3 cellular contexts compared by ENCODE assay signal in genomic region chr17:42187833-42188232, GRCh38.
TF ChIP-seq lines count a peak whose summit lies in the region.

No MANE protein-coding gene starts in this region.

TF ChIP-seq in SK-N-SH, 30 proteins besides CTCF, POLR2A, EP300 and RAD21:
- TF ChIP-seq SMC3 (IDR thresholded peaks at IDR 0.05; ENCODE audit: low read depth, low read length) (no peak), TAF1 (IDR thresholded peaks at IDR 0.05; ENCODE audit: borderline replicate concordance, low read depth, low read length) (no peak), FOSL2 (IDR thresholded peaks at IDR 0.05; ENCODE audit: borderline replicate concordance, low read depth) (no peak), GATA2 (CRISPR knock-in tag; IDR thresholded peaks at IDR 0.05) (no peak), TEAD4 (IDR thresholded peaks at IDR 0.05; ENCODE audit: borderline replicate concordance, insufficient read depth) (no peak), FOXJ3 (CRISPR knock-in tag; IDR thresholded peaks at IDR 0.05) (no peak), ZBTB33 (IDR thresholded peaks at IDR 0.05; ENCODE audit: borderline replicate concordance, low read depth) (no peak), GABPA (IDR thresholded peaks at IDR 0.05; ENCODE audit: low read depth) (no peak), TCF12 (IDR thresholded peaks at IDR 0.05) (no peak), MXI1 (IDR thresholded peaks at IDR 0.05; ENCODE audit: low read depth, low read length) (no peak), ELF1 (IDR thresholded peaks at IDR 0.05) (no peak)

TF ChIP-seq in SK-N-SH treated with all-trans-retinoic acid at 6 μM for 48 hours, 23 proteins besides CTCF, POLR2A, EP300 and RAD21:
- TF ChIP-seq PATZ1 (CRISPR knock-in tag; IDR thresholded peaks at IDR 0.05; ENCODE audit: borderline replicate concordance) (no peak), TSHZ2 (CRISPR knock-in tag; IDR thresholded peaks at IDR 0.05) (no peak), BACH2 (CRISPR knock-in tag; IDR thresholded peaks at IDR 0.05; ENCODE audit: borderline replicate concordance) (no peak), ESRRG (CRISPR knock-in tag; IDR thresholded peaks at IDR 0.05) (no peak), ISL1 (CRISPR knock-in tag; IDR thresholded peaks at IDR 0.05) (no peak), ZNF70 (CRISPR knock-in tag; IDR thresholded peaks at IDR 0.05) (no peak), ZFP3 (CRISPR knock-in tag; IDR thresholded peaks at IDR 0.05) (no peak), CREB5 (CRISPR knock-in tag; IDR thresholded peaks at IDR 0.05; ENCODE audit: low read depth) (no peak), RARB (CRISPR knock-in tag; IDR thresholded peaks at IDR 0.05) (no peak), CSRNP3 (CRISPR knock-in tag; IDR thresholded peaks at IDR 0.05) (no peak), TCF4 (CRISPR knock-in tag; IDR thresholded peaks at IDR 0.05; ENCODE audit: borderline replicate concordance) (no peak), CSDC2 (CRISPR knock-in tag; IDR thresholded peaks at IDR 0.05) (no peak), GLIS3 (CRISPR knock-in tag; IDR thresholded peaks at IDR 0.05) (no peak), ZNF565 (CRISPR knock-in tag; conservative IDR thresholded peaks at IDR 0.05; ENCODE audit: low read depth) (no peak), OSR1 (CRISPR knock-in tag; IDR thresholded peaks at IDR 0.05) (no peak)
TF ChIP-seq in SK-N-SH treated with all-trans-retinoic acid at 6 μM for 48 hours: peak in this region for 0.

TF ChIP-seq in HepG2, 621 proteins besides CTCF, POLR2A, EP300 and RAD21:
- TF ChIP-seq ZNF296 (CRISPR knock-in tag; conservative IDR thresholded peaks at IDR 0.05) (0 out of 2 replicates have a peak, but pooled peaks have one; percentile 50), CERS6 (CRISPR knock-in tag; IDR thresholded peaks at IDR 0.05) (no peak), ZNF703 (CRISPR knock-in tag; IDR thresholded peaks at IDR 0.05; ENCODE audit: borderline replicate concordance) (no peak)
